In the genomic region with DNA sequence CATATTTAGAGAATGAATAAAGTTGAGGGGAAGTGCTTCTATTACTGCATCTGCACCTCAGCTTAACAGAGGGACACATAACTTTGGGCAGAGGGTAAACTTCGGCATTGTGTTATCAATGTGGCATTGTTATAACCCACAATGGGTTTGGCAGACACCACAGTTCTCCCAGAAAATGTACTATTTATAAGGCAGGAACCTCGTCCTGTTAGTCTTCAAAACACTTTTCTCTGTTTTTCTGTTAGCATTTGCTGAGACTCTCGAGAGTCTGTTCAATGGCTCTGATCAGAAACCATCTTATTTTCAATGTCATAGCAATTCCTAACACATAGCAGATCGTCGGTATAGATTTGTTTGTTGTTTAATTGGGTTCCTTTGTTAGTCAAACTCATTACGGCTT, we compare ENCODE assay signal across 21 cellular contexts.
"Had no signal": no experiment of that assay in that cellular context is flagged by ENCODE, and none has a peak within 500 bp of the region (broad histone marks: within the 10 kb centered on the region; RNA-seq: fewer than 3 reads in every experiment).

No MANE protein-coding gene starts in this region.

- ATAC-seq: activated T-cell treated with anti-CD3 and anti-CD28 coated beads, Interleukin-2, amount 50 U/mL, for 72 hours; gastroesophageal sphincter; heart left ventricle; lower lobe of right lung; natural killer cell treated with Interleukin-12 subunit alpha and Interleukin-12 subunit beta and Interleukin-15 and Interleukin-18, amount 100 ng/mL, for 72 hours; sciatic nerve; SK-N-SH treated with all-trans-retinoic acid at 6 μM for 48 hours; stimulated activated naive B cell treated with anti-CD40 and anti-IgM and Interleukin-4, amounts not matched to agents 10 μg/mL and 1 μg/mL and 100 μg/mL, for 72 hours had no signal

- DNase-seq: activated CD4-positive, alpha-beta memory T cell treated with anti-CD3 and anti-CD28 coated beads, Interleukin-2, amount 10 ng/mL, durations not matched to agents 7 days and 5 days; activated CD4-positive, alpha-beta T cell treated with anti-CD3 and anti-CD28 coated beads for 48 hours; activated effector memory CD4-positive, alpha-beta T cell treated with Interleukin-2 at 50 U/mL for 16 hours; activated naive CD4-positive, alpha-beta T cell treated with anti-CD3 and anti-CD28 coated beads, Interleukin-2, amount 10 ng/mL, durations not matched to agents 7 days and 5 days; activated T-cell treated with anti-CD3 and anti-CD28 coated beads, Interleukin-2, amount 50 U/mL, for 72 hours; aorta; endodermal cell; heart left ventricle; lower lobe of right lung; stimulated activated CD4-positive, alpha-beta T cell treated with anti-CD3 and anti-CD28 coated beads, Interleukin-15, amount 100 ng/mL, for 24 hours; stimulated activated naive B cell treated with anti-CD40 and anti-IgM and Interleukin-4, amounts not matched to agents 10 μg/mL and 1 μg/mL and 100 μg/mL, for 72 hours; thyroid gland; uterus had no signal

- H3K27ac ChIP-seq: coronary artery, epithelial cell of prostate, gastroesophageal sphincter, heart left ventricle, lower lobe of right lung, parathyroid adenoma, thyroid gland, uterus had no signal

- FAIRE-seq: keratinocyte had no signal
